In genomic region chr16:48607056-48607825, GRCh38 we compare ENCODE assay signal across 12 cellular contexts. TPM values are rescaled to one million over a fixed set of nuclear protein-coding genes. Genes with fewer than 3 reads are reported as not detected.
DNase-seq lines count a peak whose midpoint lies in the region; ATAC-seq and TF ChIP-seq lines count a peak whose summit lies in the region.
"Had no signal": no experiment of that assay in that cellular context is flagged by ENCODE, and none has a peak within 500 bp of the region (broad histone marks: within the 10 kb centered on the region; RNA-seq: fewer than 3 reads in every experiment).

No MANE protein-coding gene starts in this region.

- peak overlapping the region; percentile 1 for H3K4me2 ChIP-seq in mesenchymal stem cell (ENCODE audit: low read length, poor library complexity, severe bottlenecking)

- intact Hi-C loops in left ventricle myocardium inferior (cut with micrococcal nuclease), result no loop called here

- POLR2A ChIA-PET in naive thymus-derived CD8-positive, alpha-beta T cell (lab: Charles Lee), result interaction anchor here (1.8 to 7.9 kb wide), 2 partner anchors 10 to 15 kb away, joined by 7 to 123 read pairs; no protein-coding TSS in a partner anchor

- H4K91ac ChIP-seq in mesenchymal stem cell (ENCODE audit: low read length), result no peak overlapping the region

- H2BK12ac ChIP-seq in mesenchymal stem cell (ENCODE audit: low read length in 2 of 2), result no peak overlapping the region

- peaks cover 0 to 4% (median 3%) of the 10 kb centered on the region in 3 donors for H3K36me3 Mint-ChIP-seq in naive thymus-derived CD8-positive, alpha-beta T cell

- H2AFZ ChIP-seq in mesenchymal stem cell (ENCODE audit: low read depth, low read length), result no peak overlapping the region

- H3K4me3 Mint-ChIP-seq in naive thymus-derived CD8-positive, alpha-beta T cell, result no peak overlapping the region
- H3K4me3 Mint-ChIP-seq: CD4-positive, alpha-beta T cell had no signal

- DNase-seq in left ventricle myocardium inferior (no peak), right atrium auricular region (ENCODE audit: low spot score) (no peak), cardiac fibroblast (ENCODE audit: low read depth in 2 of 2) (peak; percentile 28 to 60), mesenchymal stem cell (peak; percentile 24), ureter (ENCODE audit: low spot score) (peak; percentile 80), globus pallidus (ENCODE audit: low spot score) (no peak)
- DNase-seq in naive thymus-derived CD8-positive, alpha-beta T cell, result no peak
- DNase-seq: activated CD4-positive, alpha-beta T cell treated with anti-CD3 and anti-CD28 coated beads for 48 hours; CD4-positive, alpha-beta T cell; NCI-H446; stimulated activated CD4-positive, alpha-beta T cell treated with anti-CD3 and anti-CD28 coated beads, Interleukin-2, amount 100 ng/mL, for 48 hours had no signal

- H3K9me3 Mint-ChIP-seq in naive thymus-derived CD8-positive, alpha-beta T cell, result peaks cover 0 to 5% (median 3%) of the 10 kb centered on the region in 9 donors

- H3K36me3 ChIP-seq in left ventricle myocardium inferior (no peaks in the 10 kb centered on the region), right atrium auricular region (no peaks in the 10 kb centered on the region), mesenchymal stem cell (ENCODE audit: control insufficient read depth in 1 of 2, insufficient read depth in 2 of 2, low read depth in 1 of 2, low read length in 2 of 2) (peaks cover 0 to 4% of the 10 kb centered on the region in 2 experiments)

- no peak overlapping the region for H2BK120ac ChIP-seq in mesenchymal stem cell (ENCODE audit: low read depth, low read length)

- H2BK15ac ChIP-seq in mesenchymal stem cell (ENCODE audit: low read depth, poor library complexity, severe bottlenecking), result no peak overlapping the region

- H4K8ac ChIP-seq in mesenchymal stem cell (ENCODE audit: low read length), result no peak overlapping the region

- H3K79me1 ChIP-seq in mesenchymal stem cell (replicated peaks; ENCODE audit: low read length, poor library complexity, severe bottlenecking), result no peaks in the 10 kb centered on the region

- H3K9ac ChIP-seq in mesenchymal stem cell (ENCODE audit: low read length), result peak overlapping the region; percentile 31

- H3K18ac ChIP-seq in mesenchymal stem cell (ENCODE audit: low read depth in 1 of 2, low read length in 2 of 2), result no peak overlapping the region

- 77% methylated on average over 7 of the region's 7 CpGs for WGBS in mesenchymal stem cell

- peak overlapping the region; percentile 46 for H3K27ac ChIP-seq in left ventricle myocardium inferior (replicated peaks)
- no peak overlapping the region for H3K27ac ChIP-seq in right atrium auricular region
- H3K27ac ChIP-seq in mesenchymal stem cell (ENCODE audit: low read length, poor library complexity, severe bottlenecking), result peak overlapping the region; percentile 3

- no peak for ATAC-seq in GM21447 (IDR thresholded peaks at IDR 0.05; ENCODE audit: unreplicated experiment)
- ATAC-seq in naive thymus-derived CD8-positive, alpha-beta T cell, result no peak

- TF ChIP-seq CTCF in left ventricle myocardium inferior (IDR thresholded peaks at IDR 0.05; ENCODE audit: borderline replicate concordance), result no peak
- TF ChIP-seq CTCF in right atrium auricular region (IDR thresholded peaks at IDR 0.05), result no peak
- no peak for TF ChIP-seq CTCF in cardiac fibroblast (IDR thresholded peaks at IDR 0.05; ENCODE audit: low read depth, low read length)

- no peak overlapping the region for H2AK5ac ChIP-seq in mesenchymal stem cell (ENCODE audit: low read length, severe bottlenecking)

- H3K27ac Mint-ChIP-seq in naive thymus-derived CD8-positive, alpha-beta T cell, result no peak overlapping the region
- H3K27ac Mint-ChIP-seq: CD4-positive, alpha-beta T cell had no signal

- no peak overlapping the region for H3K14ac ChIP-seq in mesenchymal stem cell (ENCODE audit: low read length in 2 of 2)

- H3K9me3 ChIP-seq in left ventricle myocardium inferior (replicated peaks), result no peaks in the 10 kb centered on the region
- H3K9me3 ChIP-seq in right atrium auricular region, result no peaks in the 10 kb centered on the region
- H3K9me3 ChIP-seq in mesenchymal stem cell (ENCODE audit: control insufficient read depth, low read length), result no peaks in the 10 kb centered on the region

- no peak overlapping the region for H3K4ac ChIP-seq in mesenchymal stem cell (ENCODE audit: low read depth in 1 of 2, low read length in 2 of 2)

- H3K27me3 ChIP-seq in left ventricle myocardium inferior (ENCODE audit: low read depth) (no peaks in the 10 kb centered on the region), right atrium auricular region (no peaks in the 10 kb centered on the region), mesenchymal stem cell (ENCODE audit: control insufficient read depth in 1 of 2, insufficient read depth in 1 of 2, low read length in 2 of 2) (no peaks in the 10 kb centered on the region)

- H3K4me3 ChIP-seq in left ventricle myocardium inferior, result peak overlapping the region; percentile 95
- H3K4me3 ChIP-seq in right atrium auricular region, result no peak overlapping the region
- H3K4me3 ChIP-seq in cardiac fibroblast (replicated peaks in 1 of 2; ENCODE audit: low read depth in 2 of 2, low read length in 2 of 2), result no peak overlapping the region
- H3K4me3 ChIP-seq in mesenchymal stem cell (ENCODE audit: insufficient read depth in 1 of 2, low read depth in 1 of 2, low read length in 2 of 2), result peak overlapping the region in 1 of 2 experiments; percentile 99

- H3K27me3 Mint-ChIP-seq in naive thymus-derived CD8-positive, alpha-beta T cell, result peaks cover 0 to 2% (median 0%) of the 10 kb centered on the region in 5 donors
- H3K27me3 Mint-ChIP-seq: CD4-positive, alpha-beta T cell had no signal

- H3K23ac ChIP-seq in mesenchymal stem cell (ENCODE audit: low read length in 2 of 2), result no peak overlapping the region

- peaks cover 31 to 42% (median 38%) of the 10 kb centered on the region in 4 donors for H3K4me1 Mint-ChIP-seq in naive thymus-derived CD8-positive, alpha-beta T cell

- H3K4me1 ChIP-seq in left ventricle myocardium inferior, result peaks cover 92% of the 10 kb centered on the region
- peaks cover 0 to 69% of the 10 kb centered on the region in 2 donors for H3K4me1 ChIP-seq in right atrium auricular region
- H3K4me1 ChIP-seq in mesenchymal stem cell (ENCODE audit: control insufficient read depth, insufficient read depth, low read depth, low read length), result peaks cover 16% of the 10 kb centered on the region

- no peak overlapping the region for H2BK5ac ChIP-seq in mesenchymal stem cell (ENCODE audit: low read depth, low read length, poor library complexity, severe bottlenecking)

RNA-seq across cellular contexts. Expression of gene N4BP1, which starts 2.7 kb away (rescaled TPM):
- total RNA-seq in left ventricle myocardium inferior, result 18.3 TPM
- 10 to 100 TPM; 12.3 to 15.0 TPM for total RNA-seq in right atrium auricular region
- 17.5 TPM for polyA plus RNA-seq in mesenchymal stem cell (2013, experiment 1 of 2)
- 16.5 TPM for polyA plus RNA-seq in mesenchymal stem cell (2013, experiment 2 of 2)
- 49.7 TPM for total RNA-seq in ureter
- 10 to 100 TPM; 79.2 to 85.1 TPM for total RNA-seq in naive thymus-derived CD8-positive, alpha-beta T cell
- polyA plus RNA-seq in naive thymus-derived CD8-positive, alpha-beta T cell, result 10 to 100 TPM; 20.1 to 48.4 (median 31.9) TPM

Comparison
In these comparisons a context has a peak if more than half of its experiments do, and no peak if none do; other contexts are left out.
1. H3K27ac ChIP-seq: peak in left ventricle myocardium inferior (single experiment) and mesenchymal stem cell (single experiment); none in right atrium auricular region (0 of 2).
2. DNase-seq: peak in cardiac fibroblast (2 of 2), mesenchymal stem cell (single experiment) and ureter (single experiment); none in left ventricle myocardium inferior (single experiment), right atrium auricular region (single experiment), globus pallidus (single experiment) and naive thymus-derived CD8-positive, alpha-beta T cell (0 of 10).